In genomic region chr3:195872097-195872496, GRCh38 we compare ENCODE assay signal across 27 cellular contexts.
"Had no signal": no experiment of that assay in that cellular context is flagged by ENCODE, and none has a peak within 500 bp of the region (broad histone marks: within the 10 kb centered on the region; RNA-seq: fewer than 3 reads in every experiment).

No MANE protein-coding gene starts in this region.

- H3K27me3 Mint-ChIP-seq: naive B cell; natural killer cell treated with Interleukin-12 subunit alpha and Interleukin-12 subunit beta and Interleukin-15 and Interleukin-18, amount 100 ng/mL, for 72 hours; stimulated activated memory B cell treated with anti-CD40 and anti-IgM and Interleukin-4, amounts not matched to agents 10 μg/mL and 1 μg/mL and 100 μg/mL, for 72 hours; stimulated activated naive CD8-positive, alpha-beta T cell treated with anti-CD3 and anti-CD28 coated beads, Interleukin-15, amount 100 ng/mL, for 72 hours had no signal

- H3K27ac Mint-ChIP-seq: mesothelial cell of epicardium; naive B cell; natural killer cell treated with Interleukin-12 subunit alpha and Interleukin-12 subunit beta and Interleukin-15 and Interleukin-18, amount 100 ng/mL, for 72 hours; stimulated activated memory B cell treated with anti-CD40 and anti-IgM and Interleukin-4, amounts not matched to agents 10 μg/mL and 1 μg/mL and 100 μg/mL, for 72 hours had no signal

- H3K4me1 ChIP-seq: heart right ventricle, left ventricle myocardium inferior, parathyroid adenoma, right lobe of liver, tibial artery had no signal

- H3K4me1 Mint-ChIP-seq: mesothelial cell of epicardium, neural crest cell had no signal

- DNase-seq: heart right ventricle; islet precursor cell; left ventricle myocardium inferior; mesendoderm; naive B cell; occipital lobe; stimulated activated CD4-positive, alpha-beta T cell treated with anti-CD3 and anti-CD28 coated beads, Interleukin-1b, Interleukin-23, amount 100 ng/mL, for 48 hours; stimulated activated CD4-positive, alpha-beta T cell treated with anti-CD3 and anti-CD28 coated beads, Interleukin-2, amount 100 ng/mL, for 48 hours; stimulated activated CD4-positive, alpha-beta T cell treated with anti-CD3 and anti-CD28 coated beads, Interleukin-4, amount 100 ng/mL, for 4 hours; stimulated activated CD8-positive, alpha-beta memory T cell treated with anti-CD3 and anti-CD28 coated beads, Interleukin-4, amount 100 ng/mL, for 48 hours; stimulated activated naive CD4-positive, alpha-beta T cell treated with Interleukin-2 at 50 U/mL for 16 hours; stimulated activated naive CD8-positive, alpha-beta T cell treated with anti-CD3 and anti-CD28 coated beads, Interleukin-15, amount 100 ng/mL, for 72 hours; testis; trophoblast cell had no signal

- H3K27ac ChIP-seq: heart right ventricle, hepatocyte, left ventricle myocardium inferior, neutrophil, parathyroid adenoma, right lobe of liver, tibial artery, upper lobe of right lung had no signal

- ATAC-seq: heart right ventricle; natural killer cell treated with Interleukin-12 subunit alpha and Interleukin-12 subunit beta and Interleukin-15 and Interleukin-18, amount 100 ng/mL, for 72 hours; right lobe of liver; stimulated activated memory B cell treated with anti-CD40 and anti-IgM and Interleukin-4, amounts not matched to agents 10 μg/mL and 1 μg/mL and 100 μg/mL, for 72 hours; stimulated activated naive CD8-positive, alpha-beta T cell treated with anti-CD3 and anti-CD28 coated beads, Interleukin-15, amount 100 ng/mL, for 72 hours had no signal

- H3K4me3 ChIP-seq: heart right ventricle, hepatocyte, left ventricle myocardium inferior, lung, right atrium auricular region, right lobe of liver, smooth muscle cell, testis, tibial artery had no signal

- H3K9me3 Mint-ChIP-seq: mesothelial cell of epicardium; naive B cell; natural killer cell treated with Interleukin-12 subunit alpha and Interleukin-12 subunit beta and Interleukin-15 and Interleukin-18, amount 100 ng/mL, for 72 hours; neural crest cell; stimulated activated memory B cell treated with anti-CD40 and anti-IgM and Interleukin-4, amounts not matched to agents 10 μg/mL and 1 μg/mL and 100 μg/mL, for 72 hours; stimulated activated naive CD8-positive, alpha-beta T cell treated with anti-CD3 and anti-CD28 coated beads, Interleukin-15, amount 100 ng/mL, for 72 hours had no signal

- H3K4me3 Mint-ChIP-seq: mesothelial cell of epicardium; naive B cell; natural killer cell treated with Interleukin-12 subunit alpha and Interleukin-12 subunit beta and Interleukin-15 and Interleukin-18, amount 100 ng/mL, for 72 hours; neural crest cell; stimulated activated memory B cell treated with anti-CD40 and anti-IgM and Interleukin-4, amounts not matched to agents 10 μg/mL and 1 μg/mL and 100 μg/mL, for 72 hours; stimulated activated naive CD8-positive, alpha-beta T cell treated with anti-CD3 and anti-CD28 coated beads, Interleukin-15, amount 100 ng/mL, for 72 hours had no signal

- H3K36me3 Mint-ChIP-seq: natural killer cell treated with Interleukin-12 subunit alpha and Interleukin-12 subunit beta and Interleukin-15 and Interleukin-18, amount 100 ng/mL, for 72 hours had no signal

- H3K27me3 ChIP-seq: heart right ventricle, hepatocyte, neutrophil, right atrium auricular region, right lobe of liver, testis, tibial artery, upper lobe of right lung had no signal

- H3K9me3 ChIP-seq: heart right ventricle, left ventricle myocardium inferior, neutrophil, right atrium auricular region, right lobe of liver, testis, tibial artery, upper lobe of right lung had no signal
